In the genomic region with DNA sequence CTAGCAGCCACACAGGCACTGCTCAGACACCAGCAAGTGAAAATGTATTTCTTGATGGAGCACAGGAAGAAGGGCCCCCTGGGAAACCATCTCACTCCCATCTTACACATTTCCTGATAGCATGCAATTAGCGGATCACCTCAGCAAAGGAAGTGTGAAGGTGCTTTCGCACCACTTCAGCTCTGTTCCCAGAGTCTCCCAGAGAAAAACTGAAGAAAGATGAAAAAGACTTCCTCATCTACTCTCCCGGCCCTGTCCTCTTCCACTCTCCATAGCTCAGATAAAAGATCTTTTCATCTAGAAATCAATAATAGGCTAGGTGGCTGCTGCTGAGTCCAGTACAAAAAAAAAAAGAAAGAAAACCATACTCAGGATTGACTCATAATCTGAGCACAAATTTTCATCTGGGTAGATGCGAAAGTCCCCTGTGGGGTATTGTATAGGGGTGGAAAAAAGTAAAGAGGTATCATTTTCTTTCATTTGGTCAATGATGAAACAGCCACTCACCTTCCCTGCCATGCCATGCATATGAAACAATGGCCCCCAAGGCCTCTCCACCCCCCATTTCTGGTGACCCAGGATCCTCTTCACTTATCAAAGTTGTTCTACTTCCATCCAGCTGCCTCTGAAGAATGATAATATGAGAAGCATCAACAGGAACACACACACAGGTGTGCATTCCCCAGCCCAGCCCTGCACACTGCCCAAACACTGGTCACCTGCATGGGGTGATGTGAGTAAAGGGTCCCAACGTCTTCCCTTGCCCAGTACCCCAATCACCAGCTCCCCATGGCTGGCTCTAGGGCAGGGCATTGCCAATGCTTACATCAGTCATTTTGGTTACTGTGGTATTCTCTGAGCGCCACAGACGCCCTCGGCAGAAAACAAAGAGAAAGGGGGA, we compare ENCODE assay signal across 8 cellular contexts. TPM values are rescaled to one million over a fixed set of nuclear protein-coding genes. Genes with fewer than 3 reads are reported as not detected.
DNase-seq lines count a peak whose midpoint lies in the region; ATAC-seq, FAIRE-seq and TF ChIP-seq lines count a peak whose summit lies in the region.

No MANE protein-coding gene starts in this region.

- no peak overlapping the region for H3K4me3 ChIP-seq in ovary

- peaks cover 22% of the 10 kb centered on the region for H3K4me1 Mint-ChIP-seq in activated T-helper 17 cell treated with anti-CD3 and anti-CD28 coated beads, Interleukin-2, amount 50 U/mL, for 72 hours

- TF ChIP-seq POLR2A in GM18505 (IDR thresholded peaks at IDR 0.05; ENCODE audit: borderline replicate concordance, extremely low read depth, insufficient read depth, insufficient read length) (no peak), ovary (IDR thresholded peaks at IDR 0.05) (no peak)

- H3K27me3 ChIP-seq in ovary = no peaks in the 10 kb centered on the region

- FAIRE-seq in RCC 7860 (lab: Jason Lieb, UNC) = no peak

- H3K4me1 ChIP-seq in ovary (ENCODE audit: insufficient read depth) = no peaks in the 10 kb centered on the region

- peaks cover 91% of the 10 kb centered on the region for H3K36me3 Mint-ChIP-seq in activated T-helper 17 cell treated with anti-CD3 and anti-CD28 coated beads, Interleukin-2, amount 50 U/mL, for 72 hours (ENCODE audit: low read depth)

- H3K9me3 ChIP-seq in ovary = no peaks in the 10 kb centered on the region

- ATAC-seq in GM18505 (IDR thresholded peaks at IDR 0.05; ENCODE audit: unreplicated experiment) (peak; percentile 72), GM19438 (IDR thresholded peaks at IDR 0.05; ENCODE audit: low read depth, unreplicated experiment) (peak; percentile 57), HG03039 (IDR thresholded peaks at IDR 0.05; ENCODE audit: unreplicated experiment) (peak; percentile 66)
- ATAC-seq in activated T-helper 17 cell treated with anti-CD3 and anti-CD28 coated beads, Interleukin-2, amount 50 U/mL, for 72 hours (replicated peaks) = peak; percentile 89

- peak overlapping the region; percentile 59 for H3K4me3 Mint-ChIP-seq in activated T-helper 17 cell treated with anti-CD3 and anti-CD28 coated beads, Interleukin-2, amount 50 U/mL, for 72 hours

- no peaks in the 10 kb centered on the region for H3K36me3 ChIP-seq in ovary

- no peak overlapping the region for H3K27ac ChIP-seq in ovary

- TF ChIP-seq CTCF in ovary (IDR thresholded peaks at IDR 0.05) = no peak

- WGBS in ovary, 3 donors = 81 to 88% (median 82%) methylated on average over 8 of the region's 8 CpGs

- H3K27ac Mint-ChIP-seq in activated T-helper 17 cell treated with anti-CD3 and anti-CD28 coated beads, Interleukin-2, amount 50 U/mL, for 72 hours = peak overlapping the region; percentile 96

- H3K27me3 Mint-ChIP-seq in activated T-helper 17 cell treated with anti-CD3 and anti-CD28 coated beads, Interleukin-2, amount 50 U/mL, for 72 hours = no peaks in the 10 kb centered on the region

- no peak for DNase-seq in ovary
- DNase-seq in NCI-H2227 (lab: John Stamatoyannopoulos, UW; ENCODE audit: unreplicated experiment) = no peak
- DNase-seq in NCI-H69 (lab: John Stamatoyannopoulos, UW) = no peak
- DNase-seq in RCC 7860 (ENCODE audit: low spot score) = no peak

- intact Hi-C loops in ovary (cut with DNase I) = loop anchor here in 3 of 4 donors (5.0 to 10.0 kb wide), 3 partner anchors 231 to 241 kb away; no protein-coding TSS in a partner anchor

- TF ChIP-seq EP300 in ovary (IDR thresholded peaks at IDR 0.05) = no peak

- no peaks in the 10 kb centered on the region for H3K9me3 Mint-ChIP-seq in activated T-helper 17 cell treated with anti-CD3 and anti-CD28 coated beads, Interleukin-2, amount 50 U/mL, for 72 hours

RNA-seq across cellular contexts. Expression of a gene that starts 48.8 kb away (rescaled TPM):
- 1 to 10 TPM; 2.0 to 9.2 TPM for total RNA-seq in activated T-helper 17 cell treated with anti-CD3 and anti-CD28 coated beads, Interleukin-2, amount 50 U/mL, for 72 hours
- total RNA-seq in ovary = 1 to 10 TPM in 1 of 7 donors, under 1 TPM in 6; 0.10 to 1.3 (median 0.13) TPM
- under 1 TPM; 0.29 to 0.30 TPM for polyA plus RNA-seq in ovary
